2 cellular contexts compared by ENCODE assay signal in the genomic region with DNA sequence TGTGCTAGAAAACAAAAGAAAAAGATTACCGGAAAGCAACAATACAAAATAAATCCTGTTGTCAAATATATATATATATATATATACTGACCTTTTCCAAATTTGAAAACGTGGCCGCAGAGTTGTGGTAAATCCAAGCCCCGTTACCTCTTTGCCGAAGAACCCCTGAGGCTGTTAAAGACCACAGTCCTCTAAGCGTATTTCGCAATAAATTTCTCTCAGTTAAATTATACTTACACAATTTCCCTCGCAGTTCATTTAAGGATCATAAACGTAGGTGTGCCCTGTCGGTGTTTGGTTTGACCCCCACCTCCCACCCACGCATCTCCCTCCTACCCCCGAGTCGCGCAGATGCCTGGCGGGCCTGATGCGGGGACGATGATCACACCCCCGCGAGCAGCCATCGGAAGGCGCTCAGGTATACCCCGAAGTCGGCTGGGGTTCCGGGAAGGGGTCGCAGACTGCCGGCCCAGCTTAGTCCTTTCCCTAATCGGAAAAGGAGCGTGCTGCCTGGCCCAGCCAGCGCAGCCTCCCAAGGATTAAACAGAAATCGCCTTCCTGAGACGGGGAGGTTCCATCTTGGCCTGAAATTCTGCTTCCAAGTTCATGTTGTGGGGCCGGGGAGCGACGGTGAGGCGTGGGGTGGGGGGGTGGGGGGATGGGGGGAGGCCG.
TF ChIP-seq lines count a peak whose summit lies in the region.

No MANE protein-coding gene starts in this region.

TF ChIP-seq in GM23338, 12 proteins besides CTCF, POLR2A, EP300 and RAD21:
- TF ChIP-seq, protein P1, sequence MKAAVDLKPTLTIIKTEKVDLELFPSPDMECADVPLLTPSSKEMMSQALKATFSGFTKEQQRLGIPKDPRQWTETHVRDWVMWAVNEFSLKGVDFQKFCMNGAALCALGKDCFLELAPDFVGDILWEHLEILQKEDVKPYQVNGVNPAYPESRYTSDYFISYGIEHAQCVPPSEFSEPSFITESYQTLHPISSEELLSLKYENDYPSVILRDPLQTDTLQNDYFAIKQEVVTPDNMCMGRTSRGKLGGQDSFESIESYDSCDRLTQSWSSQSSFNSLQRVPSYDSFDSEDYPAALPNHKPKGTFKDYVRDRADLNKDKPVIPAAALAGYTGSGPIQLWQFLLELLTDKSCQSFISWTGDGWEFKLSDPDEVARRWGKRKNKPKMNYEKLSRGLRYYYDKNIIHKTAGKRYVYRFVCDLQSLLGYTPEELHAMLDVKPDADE (IDR thresholded peaks at IDR 0.05) = no peak
- no peak for TF ChIP-seq STAT1 (IDR thresholded peaks at IDR 0.05; ENCODE audit: unreplicated experiment)
- peak; percentile 93 for TF ChIP-seq EZH2 (IDR thresholded peaks at IDR 0.05; ENCODE audit: low read depth, unreplicated experiment)
- no peak for TF ChIP-seq ZNF331 (CRISPR knock-in tag; IDR thresholded peaks at IDR 0.05; ENCODE audit: low read depth)
- TF ChIP-seq EZH2phosphoT487 (IDR thresholded peaks at IDR 0.05; ENCODE audit: unreplicated experiment) = peak; percentile 85

TF ChIP-seq in K562, 482 proteins besides CTCF, POLR2A, EP300 and RAD21 (continued from another document):
- no peak for TF ChIP-seq ZNF212 (CRISPR knock-in tag; IDR thresholded peaks at IDR 0.05)
- no peak for TF ChIP-seq HDAC6 (IDR thresholded peaks at IDR 0.05; ENCODE audit: low read depth, low read length)
- no peak for TF ChIP-seq XRCC5 (IDR thresholded peaks at IDR 0.05; ENCODE audit: low read depth, low read length)
- no peak for TF ChIP-seq CEBPG (CRISPR knock-in tag; IDR thresholded peaks at IDR 0.05)
- peak; percentile 18 to 84; a peak in 3 of 4 replicates for TF ChIP-seq CEBPG (tag; conservative IDR thresholded peaks at IDR 0.05 in 1 of 2, IDR thresholded peaks at IDR 0.05 in 1 of 2)
- TF ChIP-seq, protein P2, sequence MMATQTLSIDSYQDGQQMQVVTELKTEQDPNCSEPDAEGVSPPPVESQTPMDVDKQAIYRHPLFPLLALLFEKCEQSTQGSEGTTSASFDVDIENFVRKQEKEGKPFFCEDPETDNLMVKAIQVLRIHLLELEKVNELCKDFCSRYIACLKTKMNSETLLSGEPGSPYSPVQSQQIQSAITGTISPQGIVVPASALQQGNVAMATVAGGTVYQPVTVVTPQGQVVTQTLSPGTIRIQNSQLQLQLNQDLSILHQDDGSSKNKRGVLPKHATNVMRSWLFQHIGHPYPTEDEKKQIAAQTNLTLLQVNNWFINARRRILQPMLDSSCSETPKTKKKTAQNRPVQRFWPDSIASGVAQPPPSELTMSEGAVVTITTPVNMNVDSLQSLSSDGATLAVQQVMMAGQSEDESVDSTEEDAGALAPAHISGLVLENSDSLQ (IDR thresholded peaks at IDR 0.05) = no peak
- no peak for TF ChIP-seq SMARCA5 (IDR thresholded peaks at IDR 0.05)
- no peak for TF ChIP-seq ZBTB5 (IDR thresholded peaks at IDR 0.05)
- no peak for TF ChIP-seq KDM4B (IDR thresholded peaks at IDR 0.05; ENCODE audit: borderline replicate concordance in 2 of 2, low read depth in 1 of 2)
- TF ChIP-seq EGR1 (conservative IDR thresholded peaks at IDR 0.05) = 0 out of 2 replicates have a peak, but pooled peaks have one; percentile 9
- TF ChIP-seq LEF1 (IDR thresholded peaks at IDR 0.05) = no peak
- no peak for TF ChIP-seq USF1 (CRISPR knock-in tag; IDR thresholded peaks at IDR 0.05)
- TF ChIP-seq SMARCC2 (IDR thresholded peaks at IDR 0.05; ENCODE audit: low read depth) = no peak
TF ChIP-seq in K562: peak in this region for 3.
